ENCODE assay signal across 9 cellular contexts in the genomic region with DNA sequence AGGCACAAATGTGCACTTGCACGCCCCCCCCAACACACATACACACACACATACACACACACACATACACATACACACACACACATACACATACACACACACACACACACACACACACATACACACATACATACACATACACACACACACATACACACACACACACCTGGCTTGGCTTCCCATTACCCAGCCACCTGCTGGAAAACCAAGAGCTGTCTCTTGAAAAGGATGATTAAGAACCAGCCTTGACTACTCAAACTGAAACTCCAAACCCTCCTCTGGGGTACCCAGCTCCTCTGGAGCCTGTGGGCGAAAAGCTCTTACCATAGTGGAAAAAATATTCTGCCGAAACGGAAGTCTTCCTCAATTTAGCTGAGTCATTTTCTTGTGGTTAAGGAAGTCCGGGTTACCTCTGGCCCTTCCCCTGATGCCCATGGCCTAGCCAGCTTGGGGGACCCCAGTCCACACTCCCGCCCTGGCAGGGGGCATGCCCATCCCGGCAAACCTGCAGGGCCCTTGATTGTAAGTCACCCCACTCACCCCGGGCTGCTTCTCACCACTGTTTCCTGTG. TPM values are rescaled to one million over a fixed set of nuclear protein-coding genes. Genes with fewer than 3 reads are reported as not detected.
A peak's percentile ranks its signal among the peaks of the same experiment; 100 is the strongest.
DNase-seq lines count a peak whose midpoint lies in the region; ATAC-seq lines count a peak whose summit lies in the region.
"Had no signal": no experiment of that assay in that cellular context is flagged by ENCODE, and none has a peak within 500 bp of the region (broad histone marks: within the 10 kb centered on the region; RNA-seq: fewer than 3 reads in every experiment).

No MANE protein-coding gene starts in this region.

- no peak overlapping the region for H3K4me3 Mint-ChIP-seq in activated CD4-positive, alpha-beta T cell treated with anti-CD3 and anti-CD28 coated beads, Interleukin-2, amount 10 ng/mL, durations not matched to agents 7 days and 5 days
- no peak overlapping the region for H3K4me3 Mint-ChIP-seq in T-cell

- in situ Hi-C loops in G401 (cut with HindIII; ENCODE audit: low sequenced_read_pairs) = no loop called here

- CTCF ChIA-PET in activated CD4-positive, alpha-beta T cell treated with anti-CD3 and anti-CD28 coated beads, Interleukin-2, amount 10 ng/mL, durations not matched to agents 7 days and 5 days (lab: Charles Lee) = interaction anchor here (1.1 to 1.4 kb wide), 4 partner anchors 9 to 497 kb away, joined by 3 read pairs; no protein-coding TSS in a partner anchor
- CTCF ChIA-PET in T-cell (lab: Charles Lee) = interaction anchor here in 1 of 2 donors (0.6 kb wide), 1 partner anchor 601 kb away, joined by 3 read pairs; no protein-coding TSS in a partner anchor

- peaks cover 14% of the 10 kb centered on the region for H3K27me3 Mint-ChIP-seq in activated CD4-positive, alpha-beta T cell treated with anti-CD3 and anti-CD28 coated beads, Interleukin-2, amount 10 ng/mL, durations not matched to agents 7 days and 5 days
- no peaks in the 10 kb centered on the region for H3K27me3 Mint-ChIP-seq in T-cell

- DNase-seq in activated CD4-positive, alpha-beta T cell treated with anti-CD3 and anti-CD28 coated beads, Interleukin-2, amount 10 ng/mL, durations not matched to agents 7 days and 5 days = peak; percentile 32
- peak; percentile 67 for DNase-seq in stimulated activated CD4-positive, alpha-beta T cell treated with anti-CD3 and anti-CD28 coated beads, Interleukin-1b, Interleukin-23, amount 100 ng/mL, for 48 hours
- DNase-seq in G401 (ENCODE audit: low spot score) (no peak), C1 segment of cervical spinal cord (lab: John Stamatoyannopoulos, UW) (no peak), NCI-H2107 (lab: John Stamatoyannopoulos, UW) (no peak), T-cell (no peak)

- ATAC-seq in GM18909 (IDR thresholded peaks at IDR 0.05; ENCODE audit: poor library complexity, unreplicated experiment) (peak; percentile 85), HG02852 (IDR thresholded peaks at IDR 0.05; ENCODE audit: unreplicated experiment) (peak; percentile 86), T-cell (replicated peaks in 1 of 4) (no peak)

- no peaks in the 10 kb centered on the region for H3K9me3 Mint-ChIP-seq in activated CD4-positive, alpha-beta T cell treated with anti-CD3 and anti-CD28 coated beads, Interleukin-2, amount 10 ng/mL, durations not matched to agents 7 days and 5 days
- no peaks in the 10 kb centered on the region for H3K9me3 Mint-ChIP-seq in T-cell

- peak overlapping the region; percentile 32 for H3K27ac Mint-ChIP-seq in activated CD4-positive, alpha-beta T cell treated with anti-CD3 and anti-CD28 coated beads, Interleukin-2, amount 10 ng/mL, durations not matched to agents 7 days and 5 days
- H3K27ac Mint-ChIP-seq in T-cell = peak overlapping the region in 1 of 2 donors; percentile 54

- POLR2A ChIA-PET in activated CD4-positive, alpha-beta T cell treated with anti-CD3 and anti-CD28 coated beads, Interleukin-2, amount 10 ng/mL, durations not matched to agents 7 days and 5 days (lab: Charles Lee) = interaction anchor here (0.6 to 0.9 kb wide), 2 partner anchors 92 to 126 kb away, joined by 3 read pairs; no protein-coding TSS in a partner anchor
- POLR2A ChIA-PET in T-cell (lab: Charles Lee) = no interaction called here

- H3K4me1 Mint-ChIP-seq in activated CD4-positive, alpha-beta T cell treated with anti-CD3 and anti-CD28 coated beads, Interleukin-2, amount 10 ng/mL, durations not matched to agents 7 days and 5 days = peaks cover 10% of the 10 kb centered on the region
- H3K4me1 Mint-ChIP-seq in T-cell = peaks cover 5 to 10% (median 9%) of the 10 kb centered on the region in 3 donors

- H3K36me3 Mint-ChIP-seq in activated CD4-positive, alpha-beta T cell treated with anti-CD3 and anti-CD28 coated beads, Interleukin-2, amount 10 ng/mL, durations not matched to agents 7 days and 5 days (ENCODE audit: low read depth) = no peaks in the 10 kb centered on the region
- no peaks in the 10 kb centered on the region for H3K36me3 Mint-ChIP-seq in T-cell

RNA-seq across cellular contexts. Expression of a gene that starts 21.9 kb away (rescaled TPM):
- under 1 TPM; 0.10 TPM for total RNA-seq in activated CD4-positive, alpha-beta T cell treated with anti-CD3 and anti-CD28 coated beads, Interleukin-2, amount 10 ng/mL, durations not matched to agents 7 days and 5 days
- total RNA-seq in G401 (2014; rRNA removed; shearing (Covaris generic)) = 9.8 and 10.9 TPM in 2 replicates
- 1 to 10 TPM; 1.1 to 2.1 (median 1.8) TPM for total RNA-seq in T-cell

RNA-seq across cellular contexts. Expression of a gene that starts 54.8 kb away (rescaled TPM):
- not detected for total RNA-seq in activated CD4-positive, alpha-beta T cell treated with anti-CD3 and anti-CD28 coated beads, Interleukin-2, amount 10 ng/mL, durations not matched to agents 7 days and 5 days
- not detected in 2 replicates for total RNA-seq in G401 (2014; rRNA removed; shearing (Covaris generic))
- not detected for total RNA-seq in T-cell
- total RNA-seq: bronchial epithelial cell had no signal

Comparison
In these comparisons a context has a peak if more than half of its experiments do, and no peak if none do; other contexts are left out.
1. ATAC-seq: peak in GM18909 (single experiment) and HG02852 (single experiment); none in T-cell (0 of 4).
2. DNase-seq: peak in activated CD4-positive, alpha-beta T cell treated with anti-CD3 and anti-CD28 coated beads, Interleukin-2, amount 10 ng/mL, durations not matched to agents 7 days and 5 days (single experiment) and stimulated activated CD4-positive, alpha-beta T cell treated with anti-CD3 and anti-CD28 coated beads, Interleukin-1b, Interleukin-23, amount 100 ng/mL, for 48 hours (single experiment); none in G401 (single experiment), C1 segment of cervical spinal cord (0 of 14), NCI-H2107 (single experiment) and T-cell (0 of 34).